ENCODE assay signal across 2 cellular contexts in the genomic region with DNA sequence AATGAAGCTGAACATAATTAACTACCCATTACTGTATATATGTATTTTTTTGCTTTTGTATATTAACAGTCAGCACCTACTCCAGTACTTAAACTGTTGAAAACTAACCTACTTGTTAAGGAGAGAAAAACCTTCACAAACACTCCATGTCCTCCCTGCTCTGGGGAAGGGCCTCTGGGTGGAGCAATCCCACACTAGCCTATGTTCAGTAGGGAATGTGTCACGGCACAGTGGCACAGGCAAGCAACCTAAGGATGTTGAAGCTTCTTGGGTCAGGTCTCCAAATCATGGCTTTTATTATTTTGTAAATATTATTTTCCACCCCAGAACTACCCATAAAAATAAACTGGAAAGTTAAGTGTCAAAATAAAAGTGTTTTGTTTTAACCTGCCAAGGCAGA.
TF ChIP-seq lines count a peak whose summit lies in the region.

No MANE protein-coding gene starts in this region.

TF ChIP-seq in SK-N-SH, 30 proteins besides CTCF, POLR2A, EP300 and RAD21 (continued from another document):
- TF ChIP-seq CHD2 (IDR thresholded peaks at IDR 0.05; ENCODE audit: low read length, partially characterized antibody): no peak
- no peak for TF ChIP-seq RXRA (IDR thresholded peaks at IDR 0.05; ENCODE audit: borderline replicate concordance, low read depth)
- no peak for TF ChIP-seq TAF1 (IDR thresholded peaks at IDR 0.05; ENCODE audit: borderline replicate concordance, low read depth, low read length)
- TF ChIP-seq, protein P1, sequence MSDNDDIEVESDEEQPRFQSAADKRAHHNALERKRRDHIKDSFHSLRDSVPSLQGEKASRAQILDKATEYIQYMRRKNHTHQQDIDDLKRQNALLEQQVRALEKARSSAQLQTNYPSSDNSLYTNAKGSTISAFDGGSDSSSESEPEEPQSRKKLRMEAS (IDR thresholded peaks at IDR 0.05; ENCODE audit: low read depth): no peak
- no peak for TF ChIP-seq FOXJ3 (CRISPR knock-in tag; IDR thresholded peaks at IDR 0.05)
- TF ChIP-seq, protein P2, sequence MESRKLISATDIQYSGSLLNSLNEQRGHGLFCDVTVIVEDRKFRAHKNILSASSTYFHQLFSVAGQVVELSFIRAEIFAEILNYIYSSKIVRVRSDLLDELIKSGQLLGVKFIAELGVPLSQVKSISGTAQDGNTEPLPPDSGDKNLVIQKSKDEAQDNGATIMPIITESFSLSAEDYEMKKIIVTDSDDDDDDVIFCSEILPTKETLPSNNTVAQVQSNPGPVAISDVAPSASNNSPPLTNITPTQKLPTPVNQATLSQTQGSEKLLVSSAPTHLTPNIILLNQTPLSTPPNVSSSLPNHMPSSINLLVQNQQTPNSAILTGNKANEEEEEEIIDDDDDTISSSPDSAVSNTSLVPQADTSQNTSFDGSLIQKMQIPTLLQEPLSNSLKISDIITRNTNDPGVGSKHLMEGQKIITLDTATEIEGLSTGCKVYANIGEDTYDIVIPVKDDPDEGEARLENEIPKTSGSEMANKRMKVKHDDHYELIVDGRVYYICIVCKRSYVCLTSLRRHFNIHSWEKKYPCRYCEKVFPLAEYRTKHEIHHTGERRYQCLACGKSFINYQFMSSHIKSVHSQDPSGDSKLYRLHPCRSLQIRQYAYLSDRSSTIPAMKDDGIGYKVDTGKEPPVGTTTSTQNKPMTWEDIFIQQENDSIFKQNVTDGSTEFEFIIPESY (IDR thresholded peaks at IDR 0.05; ENCODE audit: borderline replicate concordance, low read depth): no peak
- no peak for TF ChIP-seq MXI1 (IDR thresholded peaks at IDR 0.05; ENCODE audit: low read depth, low read length)

TF ChIP-seq in SK-N-SH treated with all-trans-retinoic acid at 6 μM for 48 hours, 23 proteins besides CTCF, POLR2A, EP300 and RAD21 (continued from another document):
- TF ChIP-seq, protein P3, sequence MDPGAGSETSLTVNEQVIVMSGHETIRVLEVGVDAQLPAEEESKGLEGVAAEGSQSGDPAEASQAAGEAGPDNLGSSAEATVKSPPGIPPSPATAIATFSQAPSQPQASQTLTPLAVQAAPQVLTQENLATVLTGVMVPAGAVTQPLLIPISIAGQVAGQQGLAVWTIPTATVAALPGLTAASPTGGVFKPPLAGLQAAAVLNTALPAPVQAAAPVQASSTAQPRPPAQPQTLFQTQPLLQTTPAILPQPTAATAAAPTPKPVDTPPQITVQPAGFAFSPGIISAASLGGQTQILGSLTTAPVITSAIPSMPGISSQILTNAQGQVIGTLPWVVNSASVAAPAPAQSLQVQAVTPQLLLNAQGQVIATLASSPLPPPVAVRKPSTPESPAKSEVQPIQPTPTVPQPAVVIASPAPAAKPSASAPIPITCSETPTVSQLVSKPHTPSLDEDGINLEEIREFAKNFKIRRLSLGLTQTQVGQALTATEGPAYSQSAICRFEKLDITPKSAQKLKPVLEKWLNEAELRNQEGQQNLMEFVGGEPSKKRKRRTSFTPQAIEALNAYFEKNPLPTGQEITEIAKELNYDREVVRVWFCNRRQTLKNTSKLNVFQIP (CRISPR knock-in tag; IDR thresholded peaks at IDR 0.05; ENCODE audit: borderline replicate concordance, low read depth): no peak
- TF ChIP-seq, protein P4, sequence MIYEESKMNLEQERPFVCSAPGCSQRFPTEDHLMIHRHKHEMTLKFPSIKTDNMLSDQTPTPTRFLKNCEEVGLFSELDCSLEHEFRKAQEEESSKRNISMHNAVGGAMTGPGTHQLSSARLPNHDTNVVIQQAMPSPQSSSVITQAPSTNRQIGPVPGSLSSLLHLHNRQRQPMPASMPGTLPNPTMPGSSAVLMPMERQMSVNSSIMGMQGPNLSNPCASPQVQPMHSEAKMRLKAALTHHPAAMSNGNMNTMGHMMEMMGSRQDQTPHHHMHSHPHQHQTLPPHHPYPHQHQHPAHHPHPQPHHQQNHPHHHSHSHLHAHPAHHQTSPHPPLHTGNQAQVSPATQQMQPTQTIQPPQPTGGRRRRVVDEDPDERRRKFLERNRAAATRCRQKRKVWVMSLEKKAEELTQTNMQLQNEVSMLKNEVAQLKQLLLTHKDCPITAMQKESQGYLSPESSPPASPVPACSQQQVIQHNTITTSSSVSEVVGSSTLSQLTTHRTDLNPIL (CRISPR knock-in tag; IDR thresholded peaks at IDR 0.05; ENCODE audit: low read depth): no peak
- TF ChIP-seq RARB (CRISPR knock-in tag; IDR thresholded peaks at IDR 0.05): no peak
- TF ChIP-seq CSDC2 (CRISPR knock-in tag; IDR thresholded peaks at IDR 0.05): no peak
- TF ChIP-seq, protein P5, sequence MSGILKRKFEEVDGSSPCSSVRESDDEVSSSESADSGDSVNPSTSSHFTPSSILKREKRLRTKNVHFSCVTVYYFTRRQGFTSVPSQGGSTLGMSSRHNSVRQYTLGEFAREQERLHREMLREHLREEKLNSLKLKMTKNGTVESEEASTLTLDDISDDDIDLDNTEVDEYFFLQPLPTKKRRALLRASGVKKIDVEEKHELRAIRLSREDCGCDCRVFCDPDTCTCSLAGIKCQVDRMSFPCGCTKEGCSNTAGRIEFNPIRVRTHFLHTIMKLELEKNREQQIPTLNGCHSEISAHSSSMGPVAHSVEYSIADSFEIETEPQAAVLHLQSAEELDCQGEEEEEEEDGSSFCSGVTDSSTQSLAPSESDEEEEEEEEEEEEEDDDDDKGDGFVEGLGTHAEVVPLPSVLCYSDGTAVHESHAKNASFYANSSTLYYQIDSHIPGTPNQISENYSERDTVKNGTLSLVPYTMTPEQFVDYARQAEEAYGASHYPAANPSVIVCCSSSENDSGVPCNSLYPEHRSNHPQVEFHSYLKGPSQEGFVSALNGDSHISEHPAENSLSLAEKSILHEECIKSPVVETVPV (CRISPR knock-in tag; IDR thresholded peaks at IDR 0.05): no peak
- no peak for TF ChIP-seq ZNF8 (CRISPR knock-in tag; IDR thresholded peaks at IDR 0.05)
- TF ChIP-seq ZFP3 (CRISPR knock-in tag; IDR thresholded peaks at IDR 0.05): no peak
- TF ChIP-seq, protein P6, sequence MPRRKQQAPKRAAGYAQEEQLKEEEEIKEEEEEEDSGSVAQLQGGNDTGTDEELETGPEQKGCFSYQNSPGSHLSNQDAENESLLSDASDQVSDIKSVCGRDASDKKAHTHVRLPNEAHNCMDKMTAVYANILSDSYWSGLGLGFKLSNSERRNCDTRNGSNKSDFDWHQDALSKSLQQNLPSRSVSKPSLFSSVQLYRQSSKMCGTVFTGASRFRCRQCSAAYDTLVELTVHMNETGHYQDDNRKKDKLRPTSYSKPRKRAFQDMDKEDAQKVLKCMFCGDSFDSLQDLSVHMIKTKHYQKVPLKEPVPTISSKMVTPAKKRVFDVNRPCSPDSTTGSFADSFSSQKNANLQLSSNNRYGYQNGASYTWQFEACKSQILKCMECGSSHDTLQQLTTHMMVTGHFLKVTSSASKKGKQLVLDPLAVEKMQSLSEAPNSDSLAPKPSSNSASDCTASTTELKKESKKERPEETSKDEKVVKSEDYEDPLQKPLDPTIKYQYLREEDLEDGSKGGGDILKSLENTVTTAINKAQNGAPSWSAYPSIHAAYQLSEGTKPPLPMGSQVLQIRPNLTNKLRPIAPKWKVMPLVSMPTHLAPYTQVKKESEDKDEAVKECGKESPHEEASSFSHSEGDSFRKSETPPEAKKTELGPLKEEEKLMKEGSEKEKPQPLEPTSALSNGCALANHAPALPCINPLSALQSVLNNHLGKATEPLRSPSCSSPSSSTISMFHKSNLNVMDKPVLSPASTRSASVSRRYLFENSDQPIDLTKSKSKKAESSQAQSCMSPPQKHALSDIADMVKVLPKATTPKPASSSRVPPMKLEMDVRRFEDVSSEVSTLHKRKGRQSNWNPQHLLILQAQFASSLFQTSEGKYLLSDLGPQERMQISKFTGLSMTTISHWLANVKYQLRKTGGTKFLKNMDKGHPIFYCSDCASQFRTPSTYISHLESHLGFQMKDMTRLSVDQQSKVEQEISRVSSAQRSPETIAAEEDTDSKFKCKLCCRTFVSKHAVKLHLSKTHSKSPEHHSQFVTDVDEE (CRISPR knock-in tag; IDR thresholded peaks at IDR 0.05): no peak
- no peak for TF ChIP-seq TCF4 (CRISPR knock-in tag; IDR thresholded peaks at IDR 0.05; ENCODE audit: borderline replicate concordance)
- TF ChIP-seq ISL1 (CRISPR knock-in tag; IDR thresholded peaks at IDR 0.05): no peak
- TF ChIP-seq, protein P7, sequence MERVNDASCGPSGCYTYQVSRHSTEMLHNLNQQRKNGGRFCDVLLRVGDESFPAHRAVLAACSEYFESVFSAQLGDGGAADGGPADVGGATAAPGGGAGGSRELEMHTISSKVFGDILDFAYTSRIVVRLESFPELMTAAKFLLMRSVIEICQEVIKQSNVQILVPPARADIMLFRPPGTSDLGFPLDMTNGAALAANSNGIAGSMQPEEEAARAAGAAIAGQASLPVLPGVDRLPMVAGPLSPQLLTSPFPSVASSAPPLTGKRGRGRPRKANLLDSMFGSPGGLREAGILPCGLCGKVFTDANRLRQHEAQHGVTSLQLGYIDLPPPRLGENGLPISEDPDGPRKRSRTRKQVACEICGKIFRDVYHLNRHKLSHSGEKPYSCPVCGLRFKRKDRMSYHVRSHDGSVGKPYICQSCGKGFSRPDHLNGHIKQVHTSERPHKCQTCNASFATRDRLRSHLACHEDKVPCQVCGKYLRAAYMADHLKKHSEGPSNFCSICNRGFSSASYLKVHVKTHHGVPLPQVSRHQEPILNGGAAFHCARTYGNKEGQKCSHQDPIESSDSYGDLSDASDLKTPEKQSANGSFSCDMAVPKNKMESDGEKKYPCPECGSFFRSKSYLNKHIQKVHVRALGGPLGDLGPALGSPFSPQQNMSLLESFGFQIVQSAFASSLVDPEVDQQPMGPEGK (CRISPR knock-in tag; IDR thresholded peaks at IDR 0.05; ENCODE audit: borderline replicate concordance): no peak
- TF ChIP-seq ZNF565 (CRISPR knock-in tag; conservative IDR thresholded peaks at IDR 0.05; ENCODE audit: low read depth): no peak
- no peak for TF ChIP-seq ZC3H10 (CRISPR knock-in tag; IDR thresholded peaks at IDR 0.05)
- TF ChIP-seq PPARA (CRISPR knock-in tag; IDR thresholded peaks at IDR 0.05; ENCODE audit: borderline replicate concordance): no peak
